In the genomic region with DNA sequence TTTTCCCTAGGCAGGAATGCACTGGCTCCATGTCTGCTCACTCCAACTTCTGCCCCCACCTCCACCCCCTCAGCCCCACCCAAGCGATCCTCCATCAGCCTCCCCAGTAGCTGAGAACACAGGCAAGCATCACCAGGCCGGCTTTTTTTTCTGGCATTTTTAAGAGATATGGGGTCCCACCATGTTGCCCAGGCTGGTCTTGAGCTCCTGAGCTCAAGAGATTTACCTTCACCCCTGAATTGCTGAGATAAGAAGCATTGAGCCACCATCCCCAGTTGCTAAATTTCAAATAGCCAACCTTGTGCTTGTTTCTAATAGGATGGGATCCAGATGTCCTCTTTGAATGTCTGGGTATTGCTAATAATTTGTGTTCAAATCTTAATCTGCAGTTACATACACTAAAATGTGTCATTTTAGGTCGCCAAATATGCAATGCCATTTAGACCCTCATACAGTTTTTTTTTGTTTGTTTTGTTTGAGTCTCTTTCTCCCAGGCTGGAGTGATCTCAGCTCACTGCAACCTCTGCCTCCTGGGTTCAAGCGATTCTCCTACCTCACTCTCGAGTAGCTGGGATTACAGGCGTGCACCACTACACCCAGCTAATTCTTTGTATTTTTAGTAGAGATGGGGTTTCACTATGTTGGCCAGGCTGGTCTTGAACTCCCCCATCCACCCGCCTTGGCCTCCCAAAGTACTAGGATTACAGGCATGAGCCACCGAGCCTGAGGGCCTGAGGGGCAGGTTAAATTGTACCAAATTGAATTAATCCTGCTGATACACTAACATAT, we compare ENCODE assay signal across 17 cellular contexts.
"Had no signal": no experiment of that assay in that cellular context is flagged by ENCODE, and none has a peak within 500 bp of the region (broad histone marks: within the 10 kb centered on the region; RNA-seq: fewer than 3 reads in every experiment).

No MANE protein-coding gene starts in this region.

- H3K27me3 ChIP-seq: body of pancreas, esophagus squamous epithelium, tibial artery had no signal

- H3K9me3 Mint-ChIP-seq: activated naive CD8-positive, alpha-beta T cell treated with anti-CD3 and anti-CD28 coated beads for 36 hours; activated T-cell treated with anti-CD3 and anti-CD28 coated beads, Interleukin-2, amount 50 U/mL, for 24 hours; immature natural killer cell; natural killer cell treated with Interleukin-12 subunit alpha and Interleukin-12 subunit beta and Interleukin-15 and Interleukin-18, amount 100 ng/mL, for 72 hours had no signal

- H3K4me1 ChIP-seq: body of pancreas, prostate gland, tibial artery had no signal

- H3K27me3 Mint-ChIP-seq: activated naive CD8-positive, alpha-beta T cell treated with anti-CD3 and anti-CD28 coated beads for 36 hours; activated T-cell treated with anti-CD3 and anti-CD28 coated beads, Interleukin-2, amount 50 U/mL, for 24 hours; natural killer cell treated with Interleukin-12 subunit alpha and Interleukin-12 subunit beta and Interleukin-15 and Interleukin-18, amount 100 ng/mL, for 72 hours had no signal

- H3K27ac Mint-ChIP-seq: activated naive CD8-positive, alpha-beta T cell treated with anti-CD3 and anti-CD28 coated beads for 36 hours; activated T-cell treated with anti-CD3 and anti-CD28 coated beads, Interleukin-2, amount 50 U/mL, for 24 hours; immature natural killer cell; natural killer cell treated with Interleukin-12 subunit alpha and Interleukin-12 subunit beta and Interleukin-15 and Interleukin-18, amount 100 ng/mL, for 72 hours had no signal

- H3K9me3 ChIP-seq: body of pancreas, esophagus squamous epithelium, prostate gland, tibial artery had no signal

- H3K27ac ChIP-seq: body of pancreas, esophagus squamous epithelium, prostate gland, skin epidermis, tibial artery had no signal

- H3K4me3 ChIP-seq: body of pancreas, esophagus squamous epithelium, prostate gland, skin epidermis, tibial artery had no signal

- DNase-seq: activated CD4-positive, alpha-beta T cell treated with anti-CD3 and anti-CD28 coated beads, Interleukin-2, amount 50 U/mL, for 1 hour; activated naive CD8-positive, alpha-beta T cell treated with anti-CD3 and anti-CD28 coated beads for 36 hours; activated T-cell treated with anti-CD3 and anti-CD28 coated beads, Interleukin-2, amount 50 U/mL, for 24 hours; amygdala; body of pancreas; caudate nucleus; esophagus squamous epithelium; immature natural killer cell; right cardiac atrium; stimulated activated CD4-positive, alpha-beta T cell treated with anti-CD3 and anti-CD28 coated beads, Interleukin-15, amount 100 ng/mL, for 24 hours; stimulated activated CD4-positive, alpha-beta T cell treated with anti-CD3 and anti-CD28 coated beads, Interleukin-4, amount 100 ng/mL, for 1 hour; stimulated activated naive CD4-positive, alpha-beta T cell; tibial artery had no signal

- H3K4me3 Mint-ChIP-seq: activated naive CD8-positive, alpha-beta T cell treated with anti-CD3 and anti-CD28 coated beads for 36 hours; activated T-cell treated with anti-CD3 and anti-CD28 coated beads, Interleukin-2, amount 50 U/mL, for 24 hours; immature natural killer cell; natural killer cell treated with Interleukin-12 subunit alpha and Interleukin-12 subunit beta and Interleukin-15 and Interleukin-18, amount 100 ng/mL, for 72 hours had no signal

- ATAC-seq: activated CD4-positive, CD25-positive, alpha-beta regulatory T cell treated with anti-CD3 and anti-CD28 coated beads, Interleukin-2, amount 50 U/mL, for 24 hours; body of pancreas; natural killer cell treated with Interleukin-12 subunit alpha and Interleukin-12 subunit beta and Interleukin-15 and Interleukin-18, amount 100 ng/mL, for 72 hours; right cardiac atrium had no signal
